Comparison of ENCODE assay signal across 1 cellular context in the genomic region with DNA sequence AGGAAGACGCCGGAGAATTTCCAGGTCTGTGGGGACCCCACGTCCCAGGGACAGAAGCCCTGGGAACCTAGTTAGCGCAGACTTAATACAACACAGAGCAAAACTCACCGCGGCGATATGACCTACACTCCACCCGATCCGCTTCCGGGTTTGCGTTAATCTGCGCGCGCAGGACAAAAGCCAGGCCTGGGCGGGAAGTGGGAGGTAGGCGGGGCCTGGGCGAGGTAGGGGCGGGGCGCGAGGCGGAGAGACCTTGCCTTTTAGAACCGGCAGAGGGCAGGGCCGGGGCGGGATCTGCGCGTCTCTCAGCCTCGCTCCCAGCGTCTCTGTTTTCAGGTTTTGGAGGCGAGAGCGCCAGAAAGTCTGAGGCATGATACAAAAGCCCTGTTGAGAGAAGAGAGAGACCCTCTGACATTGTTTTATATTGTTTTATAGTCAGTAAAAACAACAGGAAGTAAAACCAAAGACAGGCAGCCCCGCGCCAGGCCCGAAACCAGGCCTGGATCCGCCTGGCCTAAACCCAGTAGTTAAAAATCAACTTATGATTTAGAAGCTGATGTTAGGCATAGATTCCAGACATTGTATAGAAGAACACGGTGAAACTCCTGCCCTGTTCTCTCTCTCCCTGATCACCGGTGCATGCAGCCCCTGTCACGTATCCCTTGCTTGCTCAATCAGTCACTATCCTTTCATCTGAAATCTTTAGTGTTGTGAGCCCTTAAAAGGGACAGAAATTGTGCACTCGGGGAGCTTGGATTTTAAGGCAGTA.
TF ChIP-seq lines count a peak whose summit lies in the region.

A gene (minus strand): TSS at position 152 of the 769 bp plus-strand sequence. CDS start 19,150 bp downstream, outside the sequence.

TF ChIP-seq in SK-N-SH, 30 proteins besides CTCF, POLR2A, EP300 and RAD21 (continued from another document):
- TF ChIP-seq, protein P1, sequence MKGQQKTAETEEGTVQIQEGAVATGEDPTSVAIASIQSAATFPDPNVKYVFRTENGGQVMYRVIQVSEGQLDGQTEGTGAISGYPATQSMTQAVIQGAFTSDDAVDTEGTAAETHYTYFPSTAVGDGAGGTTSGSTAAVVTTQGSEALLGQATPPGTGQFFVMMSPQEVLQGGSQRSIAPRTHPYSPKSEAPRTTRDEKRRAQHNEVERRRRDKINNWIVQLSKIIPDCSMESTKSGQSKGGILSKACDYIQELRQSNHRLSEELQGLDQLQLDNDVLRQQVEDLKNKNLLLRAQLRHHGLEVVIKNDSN (IDR thresholded peaks at IDR 0.05; ENCODE audit: borderline replicate concordance, low read depth), result no peak
- TF ChIP-seq JUND (IDR thresholded peaks at IDR 0.05) (no peak), RCOR1 (IDR thresholded peaks at IDR 0.05; ENCODE audit: low read length) (no peak), CHD2 (IDR thresholded peaks at IDR 0.05; ENCODE audit: low read length, partially characterized antibody) (no peak), RFX5 (IDR thresholded peaks at IDR 0.05; ENCODE audit: low read length) (no peak), YY1 (IDR thresholded peaks at IDR 0.05; ENCODE audit: low read depth) (no peak), FOXM1 (IDR thresholded peaks at IDR 0.05; ENCODE audit: low read depth) (no peak), SMC3 (IDR thresholded peaks at IDR 0.05; ENCODE audit: low read depth, low read length) (peak; percentile 31; the same call in 1 of the 2 replicates), FOXJ3 (CRISPR knock-in tag; IDR thresholded peaks at IDR 0.05) (no peak), EZH2phosphoT487 (IDR thresholded peaks at IDR 0.05; ENCODE audit: borderline replicate concordance, low read depth) (no peak), GABPA (IDR thresholded peaks at IDR 0.05; ENCODE audit: low read depth) (peak; percentile 69), POLR2AphosphoS5 (IDR thresholded peaks at IDR 0.05; ENCODE audit: low read depth, low read length) (peak; percentile 95), TCF12 (IDR thresholded peaks at IDR 0.05) (no peak), FOSL2 (IDR thresholded peaks at IDR 0.05; ENCODE audit: borderline replicate concordance, low read depth) (no peak)
- TF ChIP-seq, protein P2, sequence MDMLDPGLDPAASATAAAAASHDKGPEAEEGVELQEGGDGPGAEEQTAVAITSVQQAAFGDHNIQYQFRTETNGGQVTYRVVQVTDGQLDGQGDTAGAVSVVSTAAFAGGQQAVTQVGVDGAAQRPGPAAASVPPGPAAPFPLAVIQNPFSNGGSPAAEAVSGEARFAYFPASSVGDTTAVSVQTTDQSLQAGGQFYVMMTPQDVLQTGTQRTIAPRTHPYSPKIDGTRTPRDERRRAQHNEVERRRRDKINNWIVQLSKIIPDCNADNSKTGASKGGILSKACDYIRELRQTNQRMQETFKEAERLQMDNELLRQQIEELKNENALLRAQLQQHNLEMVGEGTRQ (IDR thresholded peaks at IDR 0.05; ENCODE audit: borderline replicate concordance, low read depth, low read length), result no peak
- TF ChIP-seq, protein P3, sequence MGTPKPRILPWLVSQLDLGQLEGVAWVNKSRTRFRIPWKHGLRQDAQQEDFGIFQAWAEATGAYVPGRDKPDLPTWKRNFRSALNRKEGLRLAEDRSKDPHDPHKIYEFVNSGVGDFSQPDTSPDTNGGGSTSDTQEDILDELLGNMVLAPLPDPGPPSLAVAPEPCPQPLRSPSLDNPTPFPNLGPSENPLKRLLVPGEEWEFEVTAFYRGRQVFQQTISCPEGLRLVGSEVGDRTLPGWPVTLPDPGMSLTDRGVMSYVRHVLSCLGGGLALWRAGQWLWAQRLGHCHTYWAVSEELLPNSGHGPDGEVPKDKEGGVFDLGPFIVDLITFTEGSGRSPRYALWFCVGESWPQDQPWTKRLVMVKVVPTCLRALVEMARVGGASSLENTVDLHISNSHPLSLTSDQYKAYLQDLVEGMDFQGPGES (IDR thresholded peaks at IDR 0.05; ENCODE audit: low read depth, low read length), result no peak
- TF ChIP-seq, protein P4, sequence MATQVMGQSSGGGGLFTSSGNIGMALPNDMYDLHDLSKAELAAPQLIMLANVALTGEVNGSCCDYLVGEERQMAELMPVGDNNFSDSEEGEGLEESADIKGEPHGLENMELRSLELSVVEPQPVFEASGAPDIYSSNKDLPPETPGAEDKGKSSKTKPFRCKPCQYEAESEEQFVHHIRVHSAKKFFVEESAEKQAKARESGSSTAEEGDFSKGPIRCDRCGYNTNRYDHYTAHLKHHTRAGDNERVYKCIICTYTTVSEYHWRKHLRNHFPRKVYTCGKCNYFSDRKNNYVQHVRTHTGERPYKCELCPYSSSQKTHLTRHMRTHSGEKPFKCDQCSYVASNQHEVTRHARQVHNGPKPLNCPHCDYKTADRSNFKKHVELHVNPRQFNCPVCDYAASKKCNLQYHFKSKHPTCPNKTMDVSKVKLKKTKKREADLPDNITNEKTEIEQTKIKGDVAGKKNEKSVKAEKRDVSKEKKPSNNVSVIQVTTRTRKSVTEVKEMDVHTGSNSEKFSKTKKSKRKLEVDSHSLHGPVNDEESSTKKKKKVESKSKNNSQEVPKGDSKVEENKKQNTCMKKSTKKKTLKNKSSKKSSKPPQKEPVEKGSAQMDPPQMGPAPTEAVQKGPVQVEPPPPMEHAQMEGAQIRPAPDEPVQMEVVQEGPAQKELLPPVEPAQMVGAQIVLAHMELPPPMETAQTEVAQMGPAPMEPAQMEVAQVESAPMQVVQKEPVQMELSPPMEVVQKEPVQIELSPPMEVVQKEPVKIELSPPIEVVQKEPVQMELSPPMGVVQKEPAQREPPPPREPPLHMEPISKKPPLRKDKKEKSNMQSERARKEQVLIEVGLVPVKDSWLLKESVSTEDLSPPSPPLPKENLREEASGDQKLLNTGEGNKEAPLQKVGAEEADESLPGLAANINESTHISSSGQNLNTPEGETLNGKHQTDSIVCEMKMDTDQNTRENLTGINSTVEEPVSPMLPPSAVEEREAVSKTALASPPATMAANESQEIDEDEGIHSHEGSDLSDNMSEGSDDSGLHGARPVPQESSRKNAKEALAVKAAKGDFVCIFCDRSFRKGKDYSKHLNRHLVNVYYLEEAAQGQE (IDR thresholded peaks at IDR 0.05; ENCODE audit: low read depth, low read length), result no peak
TF ChIP-seq in SK-N-SH: peak in this region for 7.
